Comparison of ENCODE assay signal across 26 cellular contexts in genomic region chr9:134963546-134963945, GRCh38. TPM values are rescaled to one million over a fixed set of nuclear protein-coding genes. Genes with fewer than 3 reads are reported as not detected.
"Had no signal": no experiment of that assay in that cellular context is flagged by ENCODE, and none has a peak within 500 bp of the region (broad histone marks: within the 10 kb centered on the region; RNA-seq: fewer than 3 reads in every experiment).

No MANE protein-coding gene starts in this region.

- H3K36me3 ChIP-seq: prostate gland, tibial artery had no signal

- H3K4me3 ChIP-seq: hepatocyte, prostate gland, tibial artery had no signal

- H3K27me3 Mint-ChIP-seq: activated CD4-positive, alpha-beta T cell treated with anti-CD3 and anti-CD28 coated beads, Interleukin-2, amount 10 ng/mL, durations not matched to agents 7 days and 5 days; activated CD8-positive, alpha-beta memory T cell treated with anti-CD3 and anti-CD28 coated beads, Interleukin-2, amount 10 ng/mL, durations not matched to agents 7 days and 5 days; stimulated activated naive CD8-positive, alpha-beta T cell treated with anti-CD3 and anti-CD28 coated beads, Interleukin-15, Interleukin-2, amounts not matched to agents 100 ng/mL and 50 ng/mL, for 24 hours had no signal

- H3K9me3 ChIP-seq: prostate gland, tibial artery had no signal

- H3K27me3 ChIP-seq: hepatocyte had no signal

- H3K36me3 Mint-ChIP-seq: activated CD8-positive, alpha-beta memory T cell treated with anti-CD3 and anti-CD28 coated beads, Interleukin-2, amount 10 ng/mL, durations not matched to agents 7 days and 5 days; activated naive CD4-positive, alpha-beta T cell treated with anti-CD3 and anti-CD28 coated beads, Interleukin-2, amount 50 U/mL, for 72 hours; brain; immature natural killer cell; memory B cell had no signal

- H3K4me3 Mint-ChIP-seq: activated CD4-positive, alpha-beta T cell treated with anti-CD3 and anti-CD28 coated beads, Interleukin-2, amount 10 ng/mL, durations not matched to agents 7 days and 5 days; activated CD8-positive, alpha-beta memory T cell treated with anti-CD3 and anti-CD28 coated beads, Interleukin-2, amount 10 ng/mL, durations not matched to agents 7 days and 5 days; activated CD8-positive, alpha-beta T cell treated with anti-CD3 and anti-CD28 coated beads for 36 hours; activated T-cell treated with anti-CD3 and anti-CD28 coated beads, Interleukin-2, amount 50 U/mL, for 24 hours; brain; immature natural killer cell; memory B cell; stimulated activated naive CD8-positive, alpha-beta T cell treated with anti-CD3 and anti-CD28 coated beads, Interleukin-15, Interleukin-2, amounts not matched to agents 100 ng/mL and 50 ng/mL, for 24 hours; T-helper 17 cell had no signal

- ATAC-seq: activated CD8-positive, alpha-beta memory T cell treated with anti-CD3 and anti-CD28 coated beads, Interleukin-2, amount 10 ng/mL, durations not matched to agents 7 days and 5 days; activated CD8-positive, alpha-beta T cell treated with anti-CD3 and anti-CD28 coated beads for 36 hours; activated naive CD4-positive, alpha-beta T cell treated with anti-CD3 and anti-CD28 coated beads, Interleukin-2, amount 50 U/mL, for 72 hours; left ventricle myocardium superior; T-helper 17 cell had no signal

- H3K4me1 Mint-ChIP-seq: activated CD4-positive, alpha-beta T cell treated with anti-CD3 and anti-CD28 coated beads, Interleukin-2, amount 10 ng/mL, durations not matched to agents 7 days and 5 days; activated CD8-positive, alpha-beta memory T cell treated with anti-CD3 and anti-CD28 coated beads, Interleukin-2, amount 10 ng/mL, durations not matched to agents 7 days and 5 days; immature natural killer cell; memory B cell; T-helper 17 cell had no signal

- H3K27ac Mint-ChIP-seq: activated CD4-positive, alpha-beta T cell treated with anti-CD3 and anti-CD28 coated beads, Interleukin-2, amount 10 ng/mL, durations not matched to agents 7 days and 5 days; activated CD8-positive, alpha-beta memory T cell treated with anti-CD3 and anti-CD28 coated beads, Interleukin-2, amount 10 ng/mL, durations not matched to agents 7 days and 5 days; activated CD8-positive, alpha-beta T cell treated with anti-CD3 and anti-CD28 coated beads for 36 hours; activated naive CD4-positive, alpha-beta T cell treated with anti-CD3 and anti-CD28 coated beads, Interleukin-2, amount 50 U/mL, for 72 hours; activated T-cell treated with anti-CD3 and anti-CD28 coated beads, Interleukin-2, amount 50 U/mL, for 24 hours; immature natural killer cell; memory B cell; stimulated activated naive CD8-positive, alpha-beta T cell treated with anti-CD3 and anti-CD28 coated beads, Interleukin-15, Interleukin-2, amounts not matched to agents 100 ng/mL and 50 ng/mL, for 24 hours; T-helper 17 cell had no signal

- H3K4me1 ChIP-seq: tibial artery had no signal

- H3K9me3 Mint-ChIP-seq: activated CD4-positive, alpha-beta T cell treated with anti-CD3 and anti-CD28 coated beads, Interleukin-2, amount 10 ng/mL, durations not matched to agents 7 days and 5 days; activated CD8-positive, alpha-beta T cell treated with anti-CD3 and anti-CD28 coated beads for 36 hours; activated naive CD4-positive, alpha-beta T cell treated with anti-CD3 and anti-CD28 coated beads, Interleukin-2, amount 50 U/mL, for 72 hours; activated T-cell treated with anti-CD3 and anti-CD28 coated beads, Interleukin-2, amount 50 U/mL, for 24 hours; immature natural killer cell; memory B cell; stimulated activated naive CD8-positive, alpha-beta T cell treated with anti-CD3 and anti-CD28 coated beads, Interleukin-15, Interleukin-2, amounts not matched to agents 100 ng/mL and 50 ng/mL, for 24 hours had no signal

- DNase-seq: activated CD4-positive, alpha-beta T cell treated with anti-CD3 and anti-CD28 coated beads, Interleukin-2, amount 10 ng/mL, durations not matched to agents 7 days and 5 days; activated CD8-positive, alpha-beta memory T cell treated with anti-CD3 and anti-CD28 coated beads, Interleukin-2, amount 10 ng/mL, durations not matched to agents 7 days and 5 days; activated CD8-positive, alpha-beta T cell treated with anti-CD3 and anti-CD28 coated beads for 36 hours; activated effector memory CD4-positive, alpha-beta T cell treated with Interleukin-2 at 50 U/mL for 16 hours; activated T-cell treated with anti-CD3 and anti-CD28 coated beads, Interleukin-2, amount 50 U/mL, for 24 hours; caudate nucleus; dermis blood vessel endothelial cell; effector CD8-positive, alpha-beta T cell; glutamatergic neuron; immature natural killer cell; left ventricle myocardium superior; stimulated activated CD4-positive, alpha-beta T cell treated with anti-CD3 and anti-CD28 coated beads, Interleukin-1b, Interleukin-23, amount 100 ng/mL, for 48 hours; substantia nigra; SW 1271 had no signal

- H3K27ac ChIP-seq: hepatocyte, tibial artery had no signal

RNA-seq across cellular contexts. Expression of gene FCN1, which starts 45.8 kb away (rescaled TPM):
- total RNA-seq: activated CD4-positive, alpha-beta T cell treated with anti-CD3 and anti-CD28 coated beads, Interleukin-2, amount 10 ng/mL, durations not matched to agents 7 days and 5 days; activated CD8-positive, alpha-beta memory T cell treated with anti-CD3 and anti-CD28 coated beads, Interleukin-2, amount 10 ng/mL, durations not matched to agents 7 days and 5 days; activated CD8-positive, alpha-beta T cell treated with anti-CD3 and anti-CD28 coated beads for 36 hours; activated naive CD4-positive, alpha-beta T cell treated with anti-CD3 and anti-CD28 coated beads, Interleukin-2, amount 50 U/mL, for 72 hours; dermis blood vessel endothelial cell; endothelial cell of umbilical vein; hepatocyte; kidney epithelial cell; myocyte had no signal
- polyA plus RNA-seq: endothelial cell of umbilical vein, hepatocyte, neural cell had no signal
